In genomic region chr6:26026833-26027490, GRCh38 we compare ENCODE assay signal across 8 cellular contexts.
DNase-seq lines count a peak whose midpoint lies in the region; ATAC-seq and TF ChIP-seq lines count a peak whose summit lies in the region.

No MANE protein-coding gene starts in this region.

- peaks cover 0 to 40% (median 23%) of the 10 kb centered on the region in 12 donors for H3K4me1 ChIP-seq in heart left ventricle
- no peaks in the 10 kb centered on the region for H3K4me1 ChIP-seq in uterus

- H3K4me1 Mint-ChIP-seq in activated naive CD8-positive, alpha-beta T cell treated with anti-CD3 and anti-CD28 coated beads, Interleukin-2, amount 50 U/mL, for 24 hours: peaks cover 66% of the 10 kb centered on the region

- H3K27me3 ChIP-seq in heart left ventricle (no peaks in the 10 kb centered on the region), uterus (no peaks in the 10 kb centered on the region)

- intact Hi-C loops in heart left ventricle (cut with DNase I): loop anchor here in 6 of 10 donors (2.0 to 10.0 kb wide), 12 partner anchors 18 to 1808 kb away; partner anchors contain the start of genes HMGN4 (in 1 of the 6) and ZNF184 (in 1 of the 6)
- intact Hi-C loops in posterior vena cava (cut with DNase I): no loop called here
- intact Hi-C loops in uterus (cut with DNase I; ENCODE audit: low total_unique reads): no loop called here

- WGBS in heart left ventricle, 4 donors: 0 to 1% (median 0%) methylated on average over 44 of the region's 44 CpGs

- H3K4me3 ChIP-seq in GM12864 (ENCODE audit: low read depth, low read length) (peak overlapping the region; percentile 58), heart left ventricle (peak overlapping the region; percentile 35 to 87 (median 68)), uterus (peak overlapping the region; percentile 66 to 69)

- TF ChIP-seq POLR2A in heart left ventricle (IDR thresholded peaks at IDR 0.05): peak; percentile 40 to 92
- TF ChIP-seq POLR2A in uterus (IDR thresholded peaks at IDR 0.05): peak; percentile 83 to 95

- H3K36me3 ChIP-seq in heart left ventricle (no peaks in the 10 kb centered on the region), uterus (no peaks in the 10 kb centered on the region)

- peak; percentile 99 for DNase-seq in GM12864 (ENCODE audit: low read depth)
- peak; percentile 93 for DNase-seq in NCI-H1436 (lab: John Stamatoyannopoulos, UW)
- DNase-seq in SW 1271 (lab: John Stamatoyannopoulos, UW): peak; percentile 98 to 99
- peak; percentile 90 for DNase-seq in activated naive CD8-positive, alpha-beta T cell treated with anti-CD3 and anti-CD28 coated beads, Interleukin-2, amount 50 U/mL, for 24 hours
- DNase-seq in heart left ventricle: peak; percentile 90 to 95 (median 93)
- DNase-seq in posterior vena cava (ENCODE audit: low spot score): peak; percentile 95
- DNase-seq in uterus: peak; percentile 90 to 95

- peak overlapping the region; percentile 76 for H3K4me3 Mint-ChIP-seq in activated naive CD8-positive, alpha-beta T cell treated with anti-CD3 and anti-CD28 coated beads, Interleukin-2, amount 50 U/mL, for 24 hours

- peaks cover 4% of the 10 kb centered on the region for H3K27me3 Mint-ChIP-seq in activated naive CD8-positive, alpha-beta T cell treated with anti-CD3 and anti-CD28 coated beads, Interleukin-2, amount 50 U/mL, for 24 hours

- peaks cover 10% of the 10 kb centered on the region for H3K36me3 Mint-ChIP-seq in activated naive CD8-positive, alpha-beta T cell treated with anti-CD3 and anti-CD28 coated beads, Interleukin-2, amount 50 U/mL, for 24 hours (ENCODE audit: low read depth)

- H3K27ac ChIP-seq in heart left ventricle (peak overlapping the region; percentile 84 to 98 (median 94)), uterus (peak overlapping the region; percentile 95 to 97)

- peak overlapping the region; percentile 96 for H3K27ac Mint-ChIP-seq in activated naive CD8-positive, alpha-beta T cell treated with anti-CD3 and anti-CD28 coated beads, Interleukin-2, amount 50 U/mL, for 24 hours

- TF ChIP-seq CTCF in GM12864 (IDR thresholded peaks at IDR 0.05; ENCODE audit: low read depth, low read length, missing control alignments): no peak
- no peak for TF ChIP-seq CTCF in heart left ventricle (IDR thresholded peaks at IDR 0.05)
- peak in 1 of 4 experiments; percentile 26 for TF ChIP-seq CTCF in uterus (IDR thresholded peaks at IDR 0.05)

- no peaks in the 10 kb centered on the region for H3K9me3 Mint-ChIP-seq in activated naive CD8-positive, alpha-beta T cell treated with anti-CD3 and anti-CD28 coated beads, Interleukin-2, amount 50 U/mL, for 24 hours

- ATAC-seq in HG02763 (IDR thresholded peaks at IDR 0.05; ENCODE audit: unreplicated experiment) (peak; percentile 43), heart left ventricle (peak; percentile 58 to 78 (median 74))
- peak; percentile 75 for ATAC-seq in activated naive CD8-positive, alpha-beta T cell treated with anti-CD3 and anti-CD28 coated beads, Interleukin-2, amount 50 U/mL, for 24 hours

- H3K9me3 ChIP-seq in heart left ventricle: no peaks in the 10 kb centered on the region
- H3K9me3 ChIP-seq in uterus: no peaks in the 10 kb centered on the region

Comparison
In these comparisons a context has a peak if more than half of its experiments do, and no peak if none do; other contexts are left out.
1. Peak in every context shown above with its lines: DNase-seq, ATAC-seq, H3K4me3 ChIP-seq and H3K27ac ChIP-seq.
2. intact Hi-C loops: an anchor here in heart left ventricle (2.0 to 10.0 kb wide); none called in posterior vena cava and uterus.